In the genomic region with DNA sequence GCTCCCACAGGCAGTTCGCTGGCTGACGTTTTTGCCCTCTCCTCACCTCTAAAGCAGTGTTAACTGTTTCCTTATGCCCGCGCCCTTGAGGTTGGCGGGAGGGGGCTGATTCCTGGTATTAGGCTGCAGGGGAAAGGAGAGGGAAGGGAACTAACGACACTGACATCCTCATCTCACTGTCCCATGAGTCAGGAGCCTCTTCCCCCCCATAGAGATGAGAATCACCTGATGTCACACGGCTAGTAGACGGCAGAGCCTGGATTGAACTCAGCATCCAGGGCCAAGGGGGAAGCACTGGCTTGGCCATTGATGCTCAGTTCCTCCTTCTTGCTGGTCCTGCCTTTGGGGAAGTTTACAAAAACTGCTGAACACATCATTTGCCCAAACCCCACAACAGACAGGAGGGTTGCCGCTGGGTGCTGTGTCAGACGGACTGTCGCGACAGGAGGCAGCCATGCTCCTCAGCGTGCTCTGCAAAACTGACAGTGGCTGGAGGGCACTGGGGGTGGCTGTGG, we compare ENCODE assay signal across 9 cellular contexts. TPM values are rescaled to one million over a fixed set of nuclear protein-coding genes. Genes with fewer than 3 reads are reported as not detected.
DNase-seq lines count a peak whose midpoint lies in the region; ATAC-seq and TF ChIP-seq lines count a peak whose summit lies in the region.
"Had no signal": no experiment of that assay in that cellular context is flagged by ENCODE, and none has a peak within 500 bp of the region (broad histone marks: within the 10 kb centered on the region; RNA-seq: fewer than 3 reads in every experiment).

No MANE protein-coding gene starts in this region.

- TF ChIP-seq RAD21 in SK-N-SH (IDR thresholded peaks at IDR 0.05; ENCODE audit: low read length): no peak

- H3K9ac ChIP-seq in SK-N-SH: no peak overlapping the region

- H3K27ac ChIP-seq in SK-N-SH (ENCODE audit: low read depth in 2 of 2, low read length in 1 of 2): no peak overlapping the region

- CTCF ChIA-PET in SK-N-SH (lab: Yijun Ruan, JAX): interaction anchor here (0.9 to 2.5 kb wide), 3 partner anchors 11 to 303 kb away, joined by 3 to 8 read pairs (median 3); no protein-coding TSS in a partner anchor

- H3K9me2 ChIP-seq in SK-N-SH: no peaks in the 10 kb centered on the region

- H3K27ac Mint-ChIP-seq in endothelial cell (ENCODE audit: unreplicated experiment) (peak overlapping the region; percentile 78), naive B cell (peak overlapping the region; percentile 89 to 98 (median 96))

- peaks cover 8% of the 10 kb centered on the region for H3K36me3 Mint-ChIP-seq in endothelial cell (ENCODE audit: low read depth, unreplicated experiment)
- no peaks in the 10 kb centered on the region for H3K36me3 Mint-ChIP-seq in naive B cell

- peaks cover 0 to 14% of the 10 kb centered on the region in 2 experiments; a peak in 1 of 4 replicates for H3K4me1 ChIP-seq in SK-N-SH (ENCODE audit: control insufficient read depth in 1 of 2, insufficient read depth in 2 of 2, low read depth in 1 of 2, low read length in 1 of 2)

- H3K4me1 Mint-ChIP-seq in endothelial cell (ENCODE audit: unreplicated experiment) (peaks cover 58% of the 10 kb centered on the region), naive B cell (peaks cover 52 to 74% (median 67%) of the 10 kb centered on the region in 3 donors)

- H4K20me1 ChIP-seq in SK-N-SH (ENCODE audit: insufficient read depth): no peaks in the 10 kb centered on the region

- TF ChIP-seq CTCF in endothelial cell (IDR thresholded peaks at IDR 0.05; ENCODE audit: unreplicated experiment): no peak
- TF ChIP-seq CTCF in SK-N-SH (IDR thresholded peaks at IDR 0.05): no peak

- H3K4me3 ChIP-seq in SK-N-SH (ENCODE audit: low read depth in 2 of 2, low read length in 1 of 2): no peak overlapping the region

- no peaks in the 10 kb centered on the region for H3K9me3 Mint-ChIP-seq in endothelial cell (ENCODE audit: unreplicated experiment)
- no peaks in the 10 kb centered on the region for H3K9me3 Mint-ChIP-seq in naive B cell
- H3K9me3 Mint-ChIP-seq: stimulated activated naive CD8-positive, alpha-beta T cell treated with anti-CD3 and anti-CD28 coated beads, Interleukin-15, amount 100 ng/mL, for 72 hours had no signal

- H3K27me3 ChIP-seq in SK-N-SH (ENCODE audit: insufficient read depth): no peaks in the 10 kb centered on the region

- H3K4me3 Mint-ChIP-seq in endothelial cell (ENCODE audit: unreplicated experiment) (peak overlapping the region; percentile 59), naive B cell (peak overlapping the region in 7 of 8 donors; percentile 22 to 77 (median 63))
- H3K4me3 Mint-ChIP-seq: stimulated activated naive CD8-positive, alpha-beta T cell treated with anti-CD3 and anti-CD28 coated beads, Interleukin-15, amount 100 ng/mL, for 72 hours had no signal

- no peak for TF ChIP-seq EP300 in SK-N-SH (IDR thresholded peaks at IDR 0.05; ENCODE audit: borderline replicate concordance in 1 of 2, low read depth in 1 of 2, low read length in 1 of 2)

- H3K4me2 ChIP-seq in SK-N-SH: no peak overlapping the region

- no peaks in the 10 kb centered on the region for H3K79me2 ChIP-seq in SK-N-SH (ENCODE audit: insufficient read depth)

- H3K27me3 Mint-ChIP-seq in endothelial cell (ENCODE audit: unreplicated experiment) (peaks cover 14% of the 10 kb centered on the region), naive B cell (no peaks in the 10 kb centered on the region)
- H3K27me3 Mint-ChIP-seq: stimulated activated naive CD8-positive, alpha-beta T cell treated with anti-CD3 and anti-CD28 coated beads, Interleukin-15, amount 100 ng/mL, for 72 hours had no signal

- 81% methylated on average over 8 of the region's 13 CpGs for WGBS in SK-N-SH (ENCODE audit: low lambda C conversion rate)

- no peak overlapping the region for H2AFZ ChIP-seq in SK-N-SH (ENCODE audit: low read depth)

- POLR2A ChIA-PET in SK-N-SH (lab: Yijun Ruan, JAX): no interaction called here

- no peaks in the 10 kb centered on the region for H3K36me3 ChIP-seq in SK-N-SH (replicated peaks in 1 of 2; ENCODE audit: control insufficient read depth in 1 of 2, insufficient read depth in 2 of 2, low read length in 1 of 2)

- H3F3A ChIP-seq in SK-N-SH (replicated peaks; ENCODE audit: insufficient read depth): no peaks in the 10 kb centered on the region

- peak in 10 of 14 donors; percentile 16 to 65 (median 48) for DNase-seq in C1 segment of cervical spinal cord (lab: John Stamatoyannopoulos, UW)
- DNase-seq in NOMO-1 treated with dmso at 0.1 percent for 144 hours (lab: John Stamatoyannopoulos, UW; ENCODE audit: unreplicated experiment): peak; percentile 67
- no peak for DNase-seq in endothelial cell (ENCODE audit: low spot score)
- peak; percentile 76 for DNase-seq in naive B cell
- no peak for DNase-seq in DMS 273 treated with DMSO at 0.1 percent for 48 hours (lab: John Stamatoyannopoulos, UW)
- no peak for DNase-seq in NCI-H2227 (lab: John Stamatoyannopoulos, UW; ENCODE audit: unreplicated experiment)
- no peak for DNase-seq in SK-N-SH
- DNase-seq: stimulated activated naive CD8-positive, alpha-beta T cell treated with anti-CD3 and anti-CD28 coated beads, Interleukin-15, amount 100 ng/mL, for 72 hours had no signal

- peak; percentile 48 to 50 for ATAC-seq in naive B cell (ENCODE audit: low read depth in 2 of 2)
- ATAC-seq in HG02981 (IDR thresholded peaks at IDR 0.05; ENCODE audit: unreplicated experiment): no peak
- ATAC-seq: stimulated activated naive CD8-positive, alpha-beta T cell treated with anti-CD3 and anti-CD28 coated beads, Interleukin-15, amount 100 ng/mL, for 72 hours had no signal

- no peaks in the 10 kb centered on the region for H3K9me3 ChIP-seq in SK-N-SH

TF ChIP-seq in SK-N-SH, 30 proteins besides CTCF, POLR2A, EP300 and RAD21:
- TF ChIP-seq GABPA (IDR thresholded peaks at IDR 0.05; ENCODE audit: low read depth) (no peak), RFX5 (IDR thresholded peaks at IDR 0.05; ENCODE audit: low read length) (no peak), TAF1 (IDR thresholded peaks at IDR 0.05; ENCODE audit: borderline replicate concordance, low read depth, low read length) (no peak), FOXM1 (IDR thresholded peaks at IDR 0.05; ENCODE audit: low read depth) (no peak), FOXJ3 (CRISPR knock-in tag; IDR thresholded peaks at IDR 0.05) (no peak), NRF1 (IDR thresholded peaks at IDR 0.05; ENCODE audit: low read depth, low read length) (no peak)

RNA-seq across cellular contexts. Expression of a gene that starts 38.5 kb away (rescaled TPM):
- total RNA-seq in endothelial cell (ENCODE audit: unreplicated experiment): 133 TPM
- polyA plus RNA-seq in naive B cell (ENCODE audit: low read depth in 6 of 6): 100 to 1,000 TPM in 1 of 6 donors, 10 to 100 TPM in 5; 59.0 to 105 (median 64.5) TPM
- polyA plus RNA-seq in SK-N-SH (2012; rRNA removed): 24.7 and 25.2 TPM in 2 replicates
- 12.0 and 19.2 TPM in 2 replicates for polyA plus RNA-seq in SK-N-SH (2012; cell fraction: cytosol; rRNA removed)
- polyA plus RNA-seq in SK-N-SH (2012; cell fraction: nucleus; rRNA removed): 15.3 TPM in 2 replicates

Comparison
In these comparisons a context has a peak if more than half of its experiments do, and no peak if none do; other contexts are left out.
1. DNase-seq: peak in C1 segment of cervical spinal cord (10 of 14), NOMO-1 treated with dmso at 0.1 percent for 144 hours (single experiment) and naive B cell (single experiment); none in endothelial cell (single experiment), DMS 273 treated with DMSO at 0.1 percent for 48 hours (single experiment), NCI-H2227 (single experiment) and SK-N-SH (single experiment).